ENCODE assay signal across 23 cellular contexts in the genomic region with DNA sequence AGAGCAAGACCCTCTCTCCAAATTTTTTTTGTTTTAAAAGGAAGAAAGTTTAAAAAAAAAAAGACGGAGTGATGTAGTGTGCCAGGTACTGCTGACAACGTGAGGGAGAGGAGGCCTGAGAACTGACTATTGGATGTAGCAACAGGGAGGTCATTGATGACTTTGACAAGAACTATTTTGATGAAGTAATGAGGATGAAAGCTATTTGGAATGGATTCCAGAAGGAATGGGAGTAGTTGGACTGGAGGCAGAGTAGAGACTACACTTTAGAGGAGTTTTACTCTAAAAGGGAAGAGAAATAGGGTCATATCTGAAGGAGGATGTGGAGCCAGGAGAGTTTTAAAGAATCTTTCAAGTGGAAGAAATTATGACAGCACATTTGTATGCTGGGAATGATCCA. TPM values are rescaled to one million over a fixed set of nuclear protein-coding genes. Genes with fewer than 3 reads are reported as not detected.
A peak's percentile ranks its signal among the peaks of the same experiment; 100 is the strongest.
DNase-seq lines count a peak whose midpoint lies in the region; ATAC-seq lines count a peak whose summit lies in the region.
"Had no signal": no experiment of that assay in that cellular context is flagged by ENCODE, and none has a peak within 500 bp of the region (broad histone marks: within the 10 kb centered on the region; RNA-seq: fewer than 3 reads in every experiment).

No MANE protein-coding gene starts in this region.

- H3K4me1 Mint-ChIP-seq in activated CD4-positive, alpha-beta T cell treated with anti-CD3 and anti-CD28 coated beads, Interleukin-2, amount 10 ng/mL, durations not matched to agents 24 days and 14 days, result peaks cover 58% of the 10 kb centered on the region

- ATAC-seq in HG02840 (IDR thresholded peaks at IDR 0.05; ENCODE audit: low FRiP score, unreplicated experiment) (no peak), GM18870 (IDR thresholded peaks at IDR 0.05; ENCODE audit: unreplicated experiment) (no peak)
- ATAC-seq: left lung had no signal

- peaks cover 23% of the 10 kb centered on the region for H3K36me3 Mint-ChIP-seq in activated CD4-positive, alpha-beta T cell treated with anti-CD3 and anti-CD28 coated beads, Interleukin-2, amount 10 ng/mL, durations not matched to agents 24 days and 14 days (ENCODE audit: low read depth)

- H3K9me3 ChIP-seq in SK-N-MC (ENCODE audit: low read depth, low read length), result no peaks in the 10 kb centered on the region
- H3K9me3 ChIP-seq: left lung, prostate gland, thyroid gland had no signal

- H3K4me3 Mint-ChIP-seq in activated CD4-positive, alpha-beta T cell treated with anti-CD3 and anti-CD28 coated beads, Interleukin-2, amount 10 ng/mL, durations not matched to agents 24 days and 14 days, result no peak overlapping the region
- H3K4me3 Mint-ChIP-seq: activated CD4-positive, alpha-beta memory T cell treated with anti-CD3 and anti-CD28 coated beads, Interleukin-2, amount 10 ng/mL, durations not matched to agents 7 days and 5 days; central memory CD8-positive, alpha-beta T cell; neural crest cell had no signal

- H3K4me3 ChIP-seq in SK-N-MC, result no peak overlapping the region
- H3K4me3 ChIP-seq: BLaER1 treated with 17β-estradiol and CSF1 and Interleukin-3, amounts not matched to agents 10 nM and 100 nM; left lung; prostate gland; skin epidermis; thyroid gland had no signal

- DNase-seq in activated CD4-positive, alpha-beta T cell treated with anti-CD3 and anti-CD28 coated beads, Interleukin-2, amount 10 ng/mL, durations not matched to agents 24 days and 14 days, result no peak
- no peak for DNase-seq in activated CD4-positive, alpha-beta T cell treated with anti-CD3 and anti-CD28 coated beads, Interleukin-2, amount 50 U/mL, for 48 hours
- DNase-seq in SK-N-MC (ENCODE audit: low read depth, low spot score) (no peak), iris pigment epithelial cell (ENCODE audit: low read depth) (peak; percentile 54), dedifferentiated amniotic fluid mesenchymal stem cell (ENCODE audit: extremely low spot score) (no peak)
- no peak for DNase-seq in activated CD8-positive, alpha-beta memory T cell treated with anti-CD3 and anti-CD28 coated beads, Interleukin-2, amount 50 U/mL, for 4 hours
- DNase-seq: activated CD4-positive, alpha-beta memory T cell treated with anti-CD3 and anti-CD28 coated beads, Interleukin-2, amount 10 ng/mL, durations not matched to agents 7 days and 5 days; effector CD4-positive, alpha-beta T cell; head of caudate nucleus; left lung; NCI-H1092; NCI-H2029 treated with DMSO at 0.1 percent for 48 hours; stimulated activated CD4-positive, alpha-beta T cell treated with anti-CD3 and anti-CD28 coated beads, Interleukin-2, amount 100 ng/mL, for 24 hours; thyroid gland had no signal

- no peaks in the 10 kb centered on the region for H3K27me3 Mint-ChIP-seq in activated CD4-positive, alpha-beta T cell treated with anti-CD3 and anti-CD28 coated beads, Interleukin-2, amount 10 ng/mL, durations not matched to agents 24 days and 14 days
- H3K27me3 Mint-ChIP-seq: activated CD4-positive, alpha-beta memory T cell treated with anti-CD3 and anti-CD28 coated beads, Interleukin-2, amount 10 ng/mL, durations not matched to agents 7 days and 5 days; central memory CD8-positive, alpha-beta T cell had no signal

- no peaks in the 10 kb centered on the region for H3K36me3 ChIP-seq in SK-N-MC (ENCODE audit: insufficient read depth, low read length)
- H3K36me3 ChIP-seq: BLaER1 treated with 17β-estradiol and CSF1 and Interleukin-3, amounts not matched to agents 10 nM and 100 nM; left lung; prostate gland; thyroid gland had no signal

- H3K27ac ChIP-seq in SK-N-MC, result 0 out of 2 replicates have a peak overlapping the region, but pooled peaks have one; percentile 6
- H3K27ac ChIP-seq: 22Rv1; BLaER1 treated with 17β-estradiol and CSF1 and Interleukin-3, amounts not matched to agents 10 nM and 100 nM; KMS-11; left lung; thyroid gland had no signal

- H3K27ac Mint-ChIP-seq in activated CD4-positive, alpha-beta T cell treated with anti-CD3 and anti-CD28 coated beads, Interleukin-2, amount 10 ng/mL, durations not matched to agents 24 days and 14 days, result peak overlapping the region; percentile 7

- peaks cover 17% of the 10 kb centered on the region for H3K9me3 Mint-ChIP-seq in activated CD4-positive, alpha-beta T cell treated with anti-CD3 and anti-CD28 coated beads, Interleukin-2, amount 10 ng/mL, durations not matched to agents 24 days and 14 days
- H3K9me3 Mint-ChIP-seq: neural crest cell had no signal

- H3K9ac ChIP-seq in SK-N-MC (ENCODE audit: insufficient read length), result no peak overlapping the region
- H3K9ac ChIP-seq: BLaER1 treated with 17β-estradiol and CSF1 and Interleukin-3, amounts not matched to agents 10 nM and 100 nM; KMS-11 had no signal

- intact Hi-C loops in activated CD4-positive, alpha-beta T cell treated with anti-CD3 and anti-CD28 coated beads, Interleukin-2, amount 10 ng/mL, durations not matched to agents 24 days and 14 days (cut with micrococcal nuclease), result no loop called here

RNA-seq across cellular contexts. Expression of gene SLC38A2, which starts 27.8 kb away (rescaled TPM):
- 158 and 168 TPM in 2 replicates for total RNA-seq in activated CD4-positive, alpha-beta T cell treated with anti-CD3 and anti-CD28 coated beads, Interleukin-2, amount 10 ng/mL, durations not matched to agents 24 days and 14 days
